9 cellular contexts compared by ENCODE assay signal in the genomic region with DNA sequence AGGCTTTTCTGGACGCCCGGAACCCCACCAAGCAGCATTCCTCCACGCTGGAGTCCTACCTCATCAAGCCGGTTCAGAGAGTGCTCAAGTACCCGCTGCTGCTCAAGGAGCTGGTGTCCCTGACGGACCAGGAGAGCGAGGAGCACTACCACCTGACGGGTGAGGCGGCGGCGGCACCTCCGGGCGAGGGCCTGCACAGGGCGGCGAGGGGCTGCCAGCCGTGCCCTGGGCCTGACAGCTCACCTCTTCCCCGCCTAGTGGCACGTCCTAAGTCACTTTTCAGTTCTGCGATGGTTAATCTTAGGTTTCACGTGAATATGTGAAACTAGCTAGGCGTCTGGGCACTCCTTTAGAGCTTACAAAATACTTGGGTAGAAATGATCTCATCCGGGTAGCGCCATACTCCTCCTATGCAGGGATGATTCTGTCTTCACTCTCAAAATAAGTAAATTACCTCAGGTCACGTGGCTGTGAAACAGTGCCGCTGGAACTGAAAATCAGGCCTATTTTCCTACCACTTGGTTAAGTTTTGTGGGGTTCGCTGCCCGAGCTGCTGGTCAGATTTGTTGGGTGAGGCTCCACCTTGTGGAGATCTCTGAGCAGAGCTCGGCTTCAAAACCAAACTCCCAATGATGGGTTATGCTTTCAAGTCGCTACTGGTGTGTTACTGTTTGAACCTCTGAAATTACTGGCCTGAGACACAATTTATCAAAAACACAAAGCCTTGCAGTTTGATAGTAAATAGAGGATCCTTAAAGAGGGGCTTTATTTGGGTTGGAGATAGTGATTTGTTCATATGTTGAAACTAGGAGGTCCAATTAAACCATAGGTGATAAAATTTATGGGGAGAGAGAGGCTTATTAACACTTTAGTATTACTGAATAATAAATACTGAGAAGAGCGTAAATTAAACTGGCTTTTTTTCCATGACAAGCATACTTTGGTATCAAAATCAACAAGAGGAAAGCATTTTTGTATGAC. TPM values are rescaled to one million over a fixed set of nuclear protein-coding genes. Genes with fewer than 3 reads are reported as not detected.
DNase-seq lines count a peak whose midpoint lies in the region; ATAC-seq and TF ChIP-seq lines count a peak whose summit lies in the region.
"Had no signal": no experiment of that assay in that cellular context is flagged by ENCODE, and none has a peak within 500 bp of the region (broad histone marks: within the 10 kb centered on the region; RNA-seq: fewer than 3 reads in every experiment).

No MANE protein-coding gene starts in this region.

- no peaks in the 10 kb centered on the region for H3K9me3 ChIP-seq in adrenal gland (replicated peaks in 1 of 3)
- H3K9me3 ChIP-seq in right atrium auricular region, result no peaks in the 10 kb centered on the region
- H3K9me3 ChIP-seq in T-helper 17 cell (ENCODE audit: control insufficient read depth, low read length, poor library complexity, severe bottlenecking), result no peaks in the 10 kb centered on the region

- H3K4me3 Mint-ChIP-seq in IgD-negative memory B cell (no peak overlapping the region), T-helper 17 cell (no peak overlapping the region)

- H3K4me3 ChIP-seq in adrenal gland, result no peak overlapping the region
- H3K4me3 ChIP-seq in right atrium auricular region, result no peak overlapping the region
- H3K4me3 ChIP-seq in retinal pigment epithelial cell (ENCODE audit: low read length), result no peak overlapping the region
- H3K4me3 ChIP-seq: SK-N-MC had no signal

- H3K27ac ChIP-seq in adrenal gland, result no peak overlapping the region
- no peak overlapping the region for H3K27ac ChIP-seq in right atrium auricular region
- H3K27ac ChIP-seq: SK-N-MC had no signal

- H3K36me3 Mint-ChIP-seq in IgD-negative memory B cell (peaks cover 5% of the 10 kb centered on the region), T-helper 17 cell (ENCODE audit: low read depth) (no peaks in the 10 kb centered on the region)

- in situ Hi-C loops in GM13977 (cut with MboI; ENCODE audit: low pct_unique_long_range_greater_than_20kb, low sequenced_read_pairs, unreplicated experiment), result no loop called here

- H3K27me3 ChIP-seq in adrenal gland, result no peaks in the 10 kb centered on the region
- no peaks in the 10 kb centered on the region for H3K27me3 ChIP-seq in right atrium auricular region

- no peak for TF ChIP-seq POLR2A in adrenal gland (IDR thresholded peaks at IDR 0.05)

- peak overlapping the region in 2 of 3 donors; percentile 24 to 69 for H3K27ac Mint-ChIP-seq in IgD-negative memory B cell
- H3K27ac Mint-ChIP-seq in T-helper 17 cell, result no peak overlapping the region

- H3K4me1 Mint-ChIP-seq in IgD-negative memory B cell (peaks cover 0 to 5% (median 5%) of the 10 kb centered on the region in 3 donors), T-helper 17 cell (peaks cover 2% of the 10 kb centered on the region)

- H3K27me3 Mint-ChIP-seq in IgD-negative memory B cell, result no peaks in the 10 kb centered on the region
- H3K27me3 Mint-ChIP-seq in T-helper 17 cell, result no peaks in the 10 kb centered on the region

- ATAC-seq in HG02840 (IDR thresholded peaks at IDR 0.05; ENCODE audit: low FRiP score, unreplicated experiment), result no peak
- no peak for ATAC-seq in T-helper 17 cell

- intact Hi-C loops in adrenal gland (cut with DNase I), result loop anchor here (2.0 to 5.0 kb wide), 2 partner anchors 66 to 68 kb away; no protein-coding TSS in a partner anchor

- 69 to 86% (median 85%) methylated on average over 18 to 30 of the region's 30 CpGs for WGBS in adrenal gland, 4 donors

- peaks cover 6 to 9% of the 10 kb centered on the region in 2 donors for H3K4me1 ChIP-seq in adrenal gland (replicated peaks in 1 of 2)
- H3K4me1 ChIP-seq in right atrium auricular region, result peaks cover 0 to 7% of the 10 kb centered on the region in 2 donors

- H3K9me3 Mint-ChIP-seq in IgD-negative memory B cell, result no peaks in the 10 kb centered on the region

- peak; percentile 34 for DNase-seq in AG09319 (ENCODE audit: extremely low read depth, low read depth)
- peak; percentile 77 for DNase-seq in GM13977 (ENCODE audit: low spot score)
- peak; percentile 35 to 81 (median 49) for DNase-seq in adrenal gland
- DNase-seq in right atrium auricular region (ENCODE audit: low spot score), result no peak
- DNase-seq in retinal pigment epithelial cell (ENCODE audit: low read depth), result peak; percentile 22
- DNase-seq in T-helper 17 cell, result no peak

- no peaks in the 10 kb centered on the region for H3K36me3 ChIP-seq in adrenal gland (replicated peaks in 1 of 2)
- no peaks in the 10 kb centered on the region for H3K36me3 ChIP-seq in right atrium auricular region

- peak; percentile 82 for TF ChIP-seq CTCF in AG09319 (IDR thresholded peaks at IDR 0.05; ENCODE audit: low read depth, low read length)
- TF ChIP-seq CTCF in GM13977 (IDR thresholded peaks at IDR 0.05; ENCODE audit: extremely low read depth, insufficient read depth, missing control alignments), result peak; percentile 61
- TF ChIP-seq CTCF in adrenal gland (IDR thresholded peaks at IDR 0.05), result peak; percentile 32 to 62 (median 52)
- TF ChIP-seq CTCF in right atrium auricular region (IDR thresholded peaks at IDR 0.05), result peak; percentile 46 to 71
- peak; percentile 89 for TF ChIP-seq CTCF in retinal pigment epithelial cell (conservative IDR thresholded peaks at IDR 0.05; ENCODE audit: low read depth, low read length)

RNA-seq across cellular contexts. Expression of a gene that starts 15.5 kb away (rescaled TPM):
- polyA plus RNA-seq in IgD-negative memory B cell, result not detected
- not detected for total RNA-seq in adrenal gland
- polyA plus RNA-seq in adrenal gland, result not detected
- total RNA-seq in right atrium auricular region, result not detected
- total RNA-seq in T-helper 17 cell, result not detected

Comparison
In these comparisons a context has a peak if more than half of its experiments do, and no peak if none do; other contexts are left out.
1. DNase-seq: peak in AG09319 (single experiment), GM13977 (single experiment), adrenal gland (7 of 7) and retinal pigment epithelial cell (single experiment); none in right atrium auricular region (single experiment) and T-helper 17 cell (0 of 3).
2. Peak in every context shown above with its lines, with median percentiles within 50 percentile points of each other: CTCF ChIP-seq.